In genomic region chr3:150703756-150704344, GRCh38 we compare ENCODE assay signal across 8 cellular contexts. TPM values are rescaled to one million over a fixed set of nuclear protein-coding genes. Genes with fewer than 3 reads are reported as not detected.
A peak's percentile ranks its signal among the peaks of the same experiment; 100 is the strongest.
DNase-seq lines count a peak whose midpoint lies in the region; ATAC-seq, FAIRE-seq and TF ChIP-seq lines count a peak whose summit lies in the region.

Gene ERICH6, minus strand, starts transcription at chr3:150703920. Its CDS starts 22 bp downstream, at chr3:150703898.

- no peaks in the 10 kb centered on the region for H3K79me2 ChIP-seq in endothelial cell of umbilical vein (ENCODE audit: control insufficient read depth, insufficient read depth, low read length)

- H3K4me2 ChIP-seq in endothelial cell of umbilical vein (ENCODE audit: insufficient read depth, low read length), result peak within 1 kb of the TSS; percentile 86

- peaks cover 7% of the 10 kb centered on the region for H3K4me1 ChIP-seq in endothelial cell of umbilical vein (ENCODE audit: control insufficient read depth, extremely low read depth, insufficient read depth, low read length)

- dilution Hi-C loops in endothelial cell of umbilical vein (cut with MboI; ENCODE audit: extremely low pct_ligation_motif_present, low sequenced_read_pairs), result no loop called here

- H3K9me3 ChIP-seq in endothelial cell of umbilical vein (replicated peaks; ENCODE audit: control insufficient read depth, insufficient read depth, low read length), result no peaks in the 10 kb centered on the region

- TF ChIP-seq POLR2A in endothelial cell of umbilical vein (IDR thresholded peaks at IDR 0.05; ENCODE audit: low read depth, low read length), result peak; percentile 17

- peak in 1 of 2 donors; percentile 12 for TF ChIP-seq CTCF in endothelial cell of umbilical vein (IDR thresholded peaks at IDR 0.05; ENCODE audit: extremely low read depth in 1 of 2, insufficient read depth in 1 of 2, low read depth in 1 of 2, low read length in 2 of 2)

- H3K27me3 ChIP-seq in endothelial cell of umbilical vein (ENCODE audit: control insufficient read depth in 2 of 2, insufficient read depth in 2 of 2, low read length in 2 of 2), result no peaks in the 10 kb centered on the region

- H3K9me1 ChIP-seq in endothelial cell of umbilical vein (replicated peaks; ENCODE audit: control insufficient read depth, extremely low read depth, insufficient read depth, low read length), result no peaks in the 10 kb centered on the region

- intact Hi-C loops in endothelial cell of umbilical vein (cut with micrococcal nuclease), result loop anchor here (1.0 to 10.0 kb wide), 4 partner anchors 59 to 732 kb away; partner anchors contain the start of genes EIF2A, PFN2, SELENOT and SERP1

- no peaks in the 10 kb centered on the region for H4K20me1 ChIP-seq in endothelial cell of umbilical vein (replicated peaks; ENCODE audit: control insufficient read depth, extremely low read depth, insufficient read depth, low read length)

- FAIRE-seq in endothelial cell of umbilical vein (lab: Jason Lieb, UNC), result peak; percentile 82

- peak; percentile 99 for ATAC-seq in GM21360 (IDR thresholded peaks at IDR 0.05; ENCODE audit: unreplicated experiment)

- peak within 1 kb of the TSS; percentile 84 for H2AFZ ChIP-seq in endothelial cell of umbilical vein (ENCODE audit: low read depth, low read length)

- DNase-seq in Caki2 (ENCODE audit: low read depth), result peak; percentile 90
- peak; percentile 96 for DNase-seq in HT-29 (ENCODE audit: low spot score)
- DNase-seq in NOMO-1 treated with DMSO at 0.1 percent for 48 hours (lab: John Stamatoyannopoulos, UW; ENCODE audit: unreplicated experiment), result peak; percentile 96
- peak; percentile 63 for DNase-seq in activated CD8-positive, alpha-beta memory T cell treated with anti-CD3 and anti-CD28 coated beads, Interleukin-2, amount 50 U/mL, for 24 hours (ENCODE audit: extremely low read depth)
- DNase-seq in endothelial cell of umbilical vein (ENCODE audit: low read depth, low spot score), result peak; percentile 90
- peak; percentile 87 for DNase-seq in midbrain (lab: John Stamatoyannopoulos, UW)
- DNase-seq in stimulated activated CD8-positive, alpha-beta memory T cell treated with anti-CD3 and anti-CD28 coated beads, Interleukin-2, amount 100 ng/mL, for 1 hour (ENCODE audit: low read depth in 2 of 2), result peak; percentile 67 to 68

- CTCF ChIA-PET in endothelial cell of umbilical vein (lab: Charles Lee), result interaction anchor here (0.6 to 1.7 kb wide), 9 partner anchors 14 to 383 kb away, joined by 3 to 9 read pairs (median 4); partner anchors contain the start of genes MED12L and SIAH2

- H3K4me3 ChIP-seq in endothelial cell of umbilical vein (replicated peaks in 1 of 3; ENCODE audit: insufficient read depth in 1 of 3, low read depth in 1 of 3, low read length in 3 of 3), result peak within 1 kb of the TSS; percentile 43 to 78 (median 68)

- in situ Hi-C loops in Caki2 (cut with HindIII; ENCODE audit: low pct_unique_long_range_greater_than_20kb, low sequenced_read_pairs), result no loop called here

- H3K9ac ChIP-seq in endothelial cell of umbilical vein (replicated peaks; ENCODE audit: extremely low read depth, insufficient read depth, low read length), result peak within 1 kb of the TSS; percentile 95

- H3K36me3 ChIP-seq in endothelial cell of umbilical vein (ENCODE audit: control insufficient read depth in 2 of 2, extremely low read depth in 1 of 2, insufficient read depth in 2 of 2, low read length in 2 of 2), result no peaks in the 10 kb centered on the region

- POLR2A ChIA-PET in endothelial cell of umbilical vein (lab: Charles Lee), result interaction anchor here (0.7 to 1.5 kb wide), 7 partner anchors 8 to 120 kb away, joined by 3 to 10 read pairs (median 6); partner anchors contain the start of genes SELENOT and SIAH2

- peak within 1 kb of the TSS; percentile 72 for H3K27ac ChIP-seq in endothelial cell of umbilical vein (ENCODE audit: insufficient read depth, low read depth, low read length)

- TSS peak; percentile 76 for BruUV-seq in endothelial cell of umbilical vein (replicated peaks; lab: Mats Ljungman, UMichigan)

TF ChIP-seq in endothelial cell of umbilical vein, 7 proteins besides CTCF, POLR2A, EP300 and RAD21:
- TF ChIP-seq POLR2AphosphoS5 (IDR thresholded peaks at IDR 0.05; ENCODE audit: insufficient read depth, low read depth, low read length), result peak; percentile 25
- no peak for TF ChIP-seq EZH2 (IDR thresholded peaks at IDR 0.05; ENCODE audit: borderline replicate concordance, low read depth, low read length, severe bottlenecking)

RNA-seq across cellular contexts. Expression of gene ERICH6, which starts in this region (rescaled TPM):
- not detected in 2 replicates for total RNA-seq in Caki2 (2014; rRNA removed; shearing (Covaris generic); ENCODE audit: low replicate concordance)
- not detected in 2 replicates for total RNA-seq in HT-29 (2014; rRNA removed; shearing (Covaris generic))
- total RNA-seq in endothelial cell of umbilical vein, result not detected in 2 replicates
- not detected in 2 replicates for polyA plus RNA-seq in endothelial cell of umbilical vein
- not detected in 2 replicates for polyA plus RNA-seq in endothelial cell of umbilical vein (2011; cell fraction: cytosol; rRNA removed)
- not detected in 2 replicates for polyA plus RNA-seq in endothelial cell of umbilical vein (2011; cell fraction: nucleus; rRNA removed)
- 0.12 TPM in 1 of 2 replicates, not detected in the other for polyA plus RNA-seq in endothelial cell of umbilical vein (2012)
- not detected in 2 replicates for polyA minus RNA-seq in endothelial cell of umbilical vein
- polyA minus RNA-seq in endothelial cell of umbilical vein (2011; cell fraction: cytosol; rRNA and poly(A)+ RNA removed), result not detected
- 0.19 TPM in 1 of 2 replicates, not detected in the other for polyA minus RNA-seq in endothelial cell of umbilical vein (2011; cell fraction: nucleus; rRNA and poly(A)+ RNA removed)

Comparison
In these comparisons a context has a peak if more than half of its experiments do, and no peak if none do; other contexts are left out.
1. Peak in every context shown above with its lines: DNase-seq, ATAC-seq, H3K4me3 ChIP-seq and H3K27ac ChIP-seq.
2. Peak in DNase-seq in Caki2; RNA of the gene not detected or under 1 TPM.
3. Peak in DNase-seq in HT-29; RNA of the gene not detected or under 1 TPM.
4. Peak in DNase-seq, H3K4me3 ChIP-seq, H3K27ac ChIP-seq, H3K9ac ChIP-seq and H3K4me2 ChIP-seq in endothelial cell of umbilical vein; RNA of the gene not detected or under 1 TPM.